ENCODE assay signal across 1 cellular context in the genomic region with DNA sequence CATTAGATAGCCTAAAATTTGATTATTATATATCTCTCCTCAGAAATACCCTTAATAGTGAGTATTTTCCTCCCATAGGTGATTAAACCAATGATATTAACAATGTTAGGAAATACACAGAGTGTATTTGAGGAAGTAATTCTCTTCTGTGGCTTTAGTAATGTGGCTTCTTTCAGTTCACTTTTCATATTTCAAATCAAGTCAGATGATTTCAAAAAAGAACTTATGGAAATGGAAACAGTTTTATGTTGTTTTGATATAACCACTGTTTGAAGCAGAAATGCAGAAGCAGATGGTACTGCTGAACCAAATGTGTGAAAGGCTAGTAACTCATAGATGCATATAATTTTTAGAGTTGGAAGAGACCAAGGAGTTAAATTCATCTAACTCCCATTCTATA.
TF ChIP-seq lines count a peak whose summit lies in the region.

No MANE protein-coding gene starts in this region.

TF ChIP-seq in GM23338, 12 proteins besides CTCF, POLR2A, EP300 and RAD21:
- no peak for TF ChIP-seq ZNF462 (CRISPR knock-in tag; IDR thresholded peaks at IDR 0.05)
